In the genomic region with DNA sequence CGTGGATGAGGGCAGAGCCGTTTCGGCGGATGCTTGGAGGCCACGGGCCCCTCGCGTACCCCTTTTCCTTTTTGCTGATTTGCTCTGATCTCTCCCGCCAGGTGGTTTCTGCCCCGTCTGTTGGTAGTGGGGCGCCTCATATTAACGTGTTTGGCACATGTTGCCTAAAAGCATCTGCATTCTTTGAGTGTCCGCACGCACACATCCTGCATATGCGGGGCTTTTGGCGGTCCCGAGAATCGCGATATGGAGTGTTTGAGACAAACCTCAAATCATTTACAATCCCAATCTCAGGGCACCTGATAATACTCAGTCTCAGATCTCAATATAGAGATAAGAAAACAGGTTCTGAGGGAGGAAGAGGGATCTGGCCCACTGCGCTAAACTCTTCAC, we compare ENCODE assay signal across 9 cellular contexts. TPM values are rescaled to one million over a fixed set of nuclear protein-coding genes. Genes with fewer than 3 reads are reported as not detected.
A peak's percentile ranks its signal among the peaks of the same experiment; 100 is the strongest.
DNase-seq lines count a peak whose midpoint lies in the region; ATAC-seq and TF ChIP-seq lines count a peak whose summit lies in the region.
"Had no signal": no experiment of that assay in that cellular context is flagged by ENCODE, and none has a peak within 500 bp of the region (broad histone marks: within the 10 kb centered on the region; RNA-seq: fewer than 3 reads in every experiment).

No MANE protein-coding gene starts in this region.

- no peak for TF ChIP-seq CTCF in cardiac muscle cell (IDR thresholded peaks at IDR 0.05; ENCODE audit: low read depth, low read length)
- TF ChIP-seq CTCF in brain microvascular endothelial cell (IDR thresholded peaks at IDR 0.05; ENCODE audit: low read depth, low read length, missing control alignments), result no peak

- H2BK5ac ChIP-seq in mesendoderm (ENCODE audit: low read length), result peak overlapping the region; percentile 61

- H3K27ac ChIP-seq in cardiac muscle cell, result peak overlapping the region; percentile 99
- H3K27ac ChIP-seq in brain microvascular endothelial cell, result peak overlapping the region; percentile 98
- H3K27ac ChIP-seq in mesendoderm (ENCODE audit: low read depth, low read length), result peak overlapping the region; percentile 96
- H3K27ac ChIP-seq in urinary bladder (ENCODE audit: low read depth), result no peak overlapping the region

- intact Hi-C loops in Right ventricle myocardium superior (cut with DNase I), result no loop called here

- no peak overlapping the region for H2BK15ac ChIP-seq in mesendoderm (replicated peaks; ENCODE audit: low read depth)

- peak overlapping the region; percentile 18 for H3K4ac ChIP-seq in mesendoderm (ENCODE audit: low read depth, low read length)

- no peak overlapping the region for H2AK5ac ChIP-seq in mesendoderm (ENCODE audit: low read length)

- H3K4me3 ChIP-seq in cardiac muscle cell (peak overlapping the region; percentile 79), brain microvascular endothelial cell (ENCODE audit: low read depth, low read length) (peak overlapping the region; percentile 90), mesendoderm (ENCODE audit: low read length) (peak overlapping the region; percentile 64), urinary bladder (ENCODE audit: low read depth, low read length) (peak overlapping the region; percentile 85)

- H3K4me2 ChIP-seq in mesendoderm (ENCODE audit: low read length), result peak overlapping the region; percentile 85

- H4K5ac ChIP-seq in mesendoderm (ENCODE audit: low read length), result peak overlapping the region; percentile 5

- no peaks in the 10 kb centered on the region for H3K9me3 ChIP-seq in cardiac muscle cell (ENCODE audit: low read depth)

- H3K36me3 ChIP-seq in cardiac muscle cell (no peaks in the 10 kb centered on the region), brain microvascular endothelial cell (replicated peaks) (peaks cover 11% of the 10 kb centered on the region), mesendoderm (ENCODE audit: control insufficient read depth, insufficient read depth, low read length) (no peaks in the 10 kb centered on the region), urinary bladder (ENCODE audit: insufficient read depth) (peaks cover 4% of the 10 kb centered on the region)

- DNase-seq in cardiac muscle cell (ENCODE audit: low read depth in 1 of 2, low spot score in 1 of 2), result no peak
- no peak for DNase-seq in Right ventricle myocardium superior
- DNase-seq in brain microvascular endothelial cell, result no peak
- no peak for DNase-seq in mesendoderm
- DNase-seq in OCI-M1 (lab: John Stamatoyannopoulos, UW), result no peak
- no peak for DNase-seq in left lobe of liver (ENCODE audit: low spot score)
- DNase-seq: NCI-H187 treated with DMSO at 0.1 percent for 48 hours had no signal

- H3K4me1 ChIP-seq in cardiac muscle cell (ENCODE audit: low read depth) (peaks cover 13% of the 10 kb centered on the region), mesendoderm (ENCODE audit: control insufficient read depth, low read depth, low read length) (peaks cover 4% of the 10 kb centered on the region), urinary bladder (ENCODE audit: insufficient read depth) (no peaks in the 10 kb centered on the region)

- peak overlapping the region; percentile 82 for H3K9ac ChIP-seq in mesendoderm (ENCODE audit: low read length)

- H3K56ac ChIP-seq in mesendoderm (ENCODE audit: low read length), result peak overlapping the region; percentile 97

- in situ Hi-C loops in brain microvascular endothelial cell (cut with HindIII; ENCODE audit: low pct_ligation_motif_present, low sequenced_read_pairs), result no loop called here

- no peaks in the 10 kb centered on the region for H3K79me1 ChIP-seq in mesendoderm (ENCODE audit: low read length)

- no peak for ATAC-seq in Right ventricle myocardium superior (ENCODE audit: poor library complexity)
- ATAC-seq in left lobe of liver, result no peak
- ATAC-seq in GM21515 (IDR thresholded peaks at IDR 0.05; ENCODE audit: unreplicated experiment), result no peak

- no peak overlapping the region for H3K18ac ChIP-seq in mesendoderm (ENCODE audit: low read length)

- no peak overlapping the region for H2BK120ac ChIP-seq in mesendoderm (ENCODE audit: low read depth, low read length)

- H3K27me3 ChIP-seq in cardiac muscle cell (no peaks in the 10 kb centered on the region), brain microvascular endothelial cell (replicated peaks) (no peaks in the 10 kb centered on the region), mesendoderm (ENCODE audit: insufficient read depth, low read length, poor library complexity) (no peaks in the 10 kb centered on the region)

- H3K79me2 ChIP-seq in mesendoderm (ENCODE audit: control insufficient read depth, insufficient read depth, low read length), result peaks cover 53% of the 10 kb centered on the region

- no peak overlapping the region for H3K23ac ChIP-seq in mesendoderm (ENCODE audit: low read length)

- H4K8ac ChIP-seq in mesendoderm (ENCODE audit: low read depth, low read length), result peak overlapping the region; percentile 56

- WGBS in mesendoderm (ENCODE audit: extremely low coverage, insufficient coverage, low lambda C conversion rate), result no CpG with 5 or more reads among the region's 19 CpGs
- WGBS in urinary bladder, result under 1% methylated on average over 19 of the region's 19 CpGs

RNA-seq across cellular contexts. Expression of gene U2AF2, which starts 0.8 kb away (rescaled TPM):
- 170 and 187 TPM in 2 replicates for total RNA-seq in cardiac muscle cell
- polyA plus RNA-seq in cardiac muscle cell, result 13.4 and 16.3 TPM in 2 replicates
- total RNA-seq in Right ventricle myocardium superior, result 75.1 TPM
- 204 TPM for polyA plus RNA-seq in mesendoderm (2013, experiment 1 of 2)
- 201 TPM for polyA plus RNA-seq in mesendoderm (2013, experiment 2 of 2)
- total RNA-seq in urinary bladder, result 44.6 TPM
- polyA plus RNA-seq in urinary bladder, result 129 TPM
- 61.7 TPM for total RNA-seq in left lobe of liver

RNA-seq across cellular contexts. Expression of gene CCDC106, which starts 7.6 kb away (rescaled TPM):
- total RNA-seq in cardiac muscle cell (42.4 and 49.2 TPM in 2 replicates), Right ventricle myocardium superior (20.5 TPM), urinary bladder (4.1 TPM), left lobe of liver (13.5 TPM)
- polyA plus RNA-seq in cardiac muscle cell (40.6 and 43.5 TPM in 2 replicates), urinary bladder (17.7 TPM)
- polyA plus RNA-seq in mesendoderm (2013, experiment 1 of 2), result 7.9 TPM
- 7.9 TPM for polyA plus RNA-seq in mesendoderm (2013, experiment 2 of 2)

RNA-seq across cellular contexts. Expression of gene ZNF581, which starts 12.2 kb away (rescaled TPM):
- 28.4 and 42.0 TPM in 2 replicates for total RNA-seq in cardiac muscle cell
- polyA plus RNA-seq in cardiac muscle cell, result 22.3 and 28.7 TPM in 2 replicates
- total RNA-seq in Right ventricle myocardium superior, result 7.1 TPM
- 34.8 TPM for polyA plus RNA-seq in mesendoderm (2013, experiment 1 of 2)
- polyA plus RNA-seq in mesendoderm (2013, experiment 2 of 2), result 34.8 TPM
- 6.5 TPM for total RNA-seq in urinary bladder
- polyA plus RNA-seq in urinary bladder, result 21.8 TPM
- total RNA-seq in left lobe of liver, result 6.1 TPM

RNA-seq across cellular contexts. Expression of gene ZNF580, which starts 14.8 kb away (rescaled TPM):
- total RNA-seq in cardiac muscle cell (78.4 and 84.9 TPM in 2 replicates), Right ventricle myocardium superior (11.9 TPM), urinary bladder (4.1 TPM), left lobe of liver (7.5 TPM)
- polyA plus RNA-seq in cardiac muscle cell (104 and 124 TPM in 2 replicates), urinary bladder (49.0 TPM)
- polyA plus RNA-seq in mesendoderm (2013, experiment 1 of 2), result 12.1 TPM
- 13.5 TPM for polyA plus RNA-seq in mesendoderm (2013, experiment 2 of 2)

RNA-seq across cellular contexts. Expression of gene EPN1, which starts 19.4 kb away (rescaled TPM):
- total RNA-seq in cardiac muscle cell, result 144 and 164 TPM in 2 replicates
- 151 and 173 TPM in 2 replicates for polyA plus RNA-seq in cardiac muscle cell
- 223 TPM for total RNA-seq in Right ventricle myocardium superior
- 112 TPM for polyA plus RNA-seq in mesendoderm (2013, experiment 1 of 2)
- 114 TPM for polyA plus RNA-seq in mesendoderm (2013, experiment 2 of 2)
- 23.4 TPM for total RNA-seq in urinary bladder
- 106 TPM for polyA plus RNA-seq in urinary bladder
- 148 TPM for total RNA-seq in left lobe of liver
